In genomic region chr21:38126677-38127271, GRCh38 we compare ENCODE assay signal across 9 cellular contexts.
DNase-seq lines count a peak whose midpoint lies in the region; ATAC-seq and TF ChIP-seq lines count a peak whose summit lies in the region.
"Had no signal": no experiment of that assay in that cellular context is flagged by ENCODE, and none has a peak within 500 bp of the region (broad histone marks: within the 10 kb centered on the region; RNA-seq: fewer than 3 reads in every experiment).

No MANE protein-coding gene starts in this region.

- H3K4me3 ChIP-seq in endodermal cell (ENCODE audit: low read length): no peak overlapping the region

- CTCF ChIA-PET in activated CD4-positive, alpha-beta T cell treated with anti-CD3 and anti-CD28 coated beads, Interleukin-2, amount 10 ng/mL, durations not matched to agents 7 days and 5 days (lab: Charles Lee): interaction anchor here (0.6 to 0.7 kb wide), 2 partner anchors 73 to 316 kb away, joined by 3 to 4 read pairs; no protein-coding TSS in a partner anchor

- H3K36me3 Mint-ChIP-seq in activated CD4-positive, alpha-beta T cell treated with anti-CD3 and anti-CD28 coated beads, Interleukin-2, amount 10 ng/mL, durations not matched to agents 7 days and 5 days (ENCODE audit: low read depth): no peaks in the 10 kb centered on the region
- H3K36me3 Mint-ChIP-seq in endodermal cell (ENCODE audit: low read depth): no peaks in the 10 kb centered on the region
- H3K36me3 Mint-ChIP-seq: naive B cell had no signal

- TF ChIP-seq CTCF in C4-2B (conservative IDR thresholded peaks at IDR 0.05) (peak; percentile 87), endodermal cell (conservative IDR thresholded peaks at IDR 0.05) (peak; percentile 90)

- no peaks in the 10 kb centered on the region for H3K9me3 ChIP-seq in endodermal cell (ENCODE audit: control insufficient read depth, low read length)

- H3K4me3 Mint-ChIP-seq in activated CD4-positive, alpha-beta T cell treated with anti-CD3 and anti-CD28 coated beads, Interleukin-2, amount 10 ng/mL, durations not matched to agents 7 days and 5 days: no peak overlapping the region
- no peak overlapping the region for H3K4me3 Mint-ChIP-seq in endodermal cell
- H3K4me3 Mint-ChIP-seq: naive B cell had no signal

- H3K9me3 Mint-ChIP-seq in activated CD4-positive, alpha-beta T cell treated with anti-CD3 and anti-CD28 coated beads, Interleukin-2, amount 10 ng/mL, durations not matched to agents 7 days and 5 days: no peaks in the 10 kb centered on the region
- H3K9me3 Mint-ChIP-seq in endodermal cell: no peaks in the 10 kb centered on the region

- POLR2A ChIA-PET in activated CD4-positive, alpha-beta T cell treated with anti-CD3 and anti-CD28 coated beads, Interleukin-2, amount 10 ng/mL, durations not matched to agents 7 days and 5 days (lab: Charles Lee): no interaction called here

- no peaks in the 10 kb centered on the region for H3K4me1 ChIP-seq in endodermal cell (ENCODE audit: control insufficient read depth, insufficient read depth, low read length)

- H3K36me3 ChIP-seq in endodermal cell (ENCODE audit: control insufficient read depth, insufficient read depth, low read length): no peaks in the 10 kb centered on the region

- no peaks in the 10 kb centered on the region for H3K27me3 ChIP-seq in endodermal cell (ENCODE audit: control insufficient read depth, insufficient read depth, low read length, poor library complexity, severe bottlenecking)

- WGBS in endodermal cell (ENCODE audit: insufficient coverage in 1 of 2, insufficient read length in 1 of 2), 2 experiments: 33 to 100% methylated on average over 2 to 7 of the region's 8 CpGs

- ATAC-seq in HG02678 (IDR thresholded peaks at IDR 0.05; ENCODE audit: unreplicated experiment) (peak; percentile 62), GM18870 (IDR thresholded peaks at IDR 0.05; ENCODE audit: unreplicated experiment) (no peak)

- H3K4me1 Mint-ChIP-seq in activated CD4-positive, alpha-beta T cell treated with anti-CD3 and anti-CD28 coated beads, Interleukin-2, amount 10 ng/mL, durations not matched to agents 7 days and 5 days: peaks cover 4% of the 10 kb centered on the region
- H3K4me1 Mint-ChIP-seq in endodermal cell: no peaks in the 10 kb centered on the region
- H3K4me1 Mint-ChIP-seq: naive B cell had no signal

- H3K27me3 Mint-ChIP-seq in activated CD4-positive, alpha-beta T cell treated with anti-CD3 and anti-CD28 coated beads, Interleukin-2, amount 10 ng/mL, durations not matched to agents 7 days and 5 days: peaks cover 20% of the 10 kb centered on the region
- H3K27me3 Mint-ChIP-seq in endodermal cell (ENCODE audit: insufficient read depth): peaks cover 10% of the 10 kb centered on the region

- no peak overlapping the region for H3K9ac ChIP-seq in endodermal cell (ENCODE audit: extremely low read depth, low read length, poor library complexity, severe bottlenecking)

- peak; percentile 73 for DNase-seq in NCI-H510A (lab: John Stamatoyannopoulos, UW)
- DNase-seq in activated CD4-positive, alpha-beta T cell treated with anti-CD3 and anti-CD28 coated beads, Interleukin-2, amount 10 ng/mL, durations not matched to agents 7 days and 5 days: peak; percentile 64
- DNase-seq in endodermal cell: peak; percentile 92
- peak; percentile 32 for DNase-seq in mucosa of gallbladder (ENCODE audit: low spot score)
- peak; percentile 19 for DNase-seq in stromal cell of bone marrow (ENCODE audit: low read depth)
- DNase-seq: naive B cell had no signal

- H3K27ac Mint-ChIP-seq in activated CD4-positive, alpha-beta T cell treated with anti-CD3 and anti-CD28 coated beads, Interleukin-2, amount 10 ng/mL, durations not matched to agents 7 days and 5 days: peak overlapping the region; percentile 38
- no peak overlapping the region for H3K27ac Mint-ChIP-seq in endodermal cell
- H3K27ac Mint-ChIP-seq: naive B cell had no signal

- H3K27ac ChIP-seq in C4-2B (no peak overlapping the region), endodermal cell (ENCODE audit: low read depth, low read length) (no peak overlapping the region)

Comparison
In these comparisons a context has a peak if more than half of its experiments do, and no peak if none do; other contexts are left out.
1. DNase-seq: peak in every context shown above with its lines; median percentile 92 in endodermal cell; 73 in NCI-H510A; 64 in activated CD4-positive, alpha-beta T cell treated with anti-CD3 and anti-CD28 coated beads, Interleukin-2, amount 10 ng/mL, durations not matched to agents 7 days and 5 days; 32 in mucosa of gallbladder; 19 in stromal cell of bone marrow.